8 cellular contexts compared by ENCODE assay signal in the genomic region with DNA sequence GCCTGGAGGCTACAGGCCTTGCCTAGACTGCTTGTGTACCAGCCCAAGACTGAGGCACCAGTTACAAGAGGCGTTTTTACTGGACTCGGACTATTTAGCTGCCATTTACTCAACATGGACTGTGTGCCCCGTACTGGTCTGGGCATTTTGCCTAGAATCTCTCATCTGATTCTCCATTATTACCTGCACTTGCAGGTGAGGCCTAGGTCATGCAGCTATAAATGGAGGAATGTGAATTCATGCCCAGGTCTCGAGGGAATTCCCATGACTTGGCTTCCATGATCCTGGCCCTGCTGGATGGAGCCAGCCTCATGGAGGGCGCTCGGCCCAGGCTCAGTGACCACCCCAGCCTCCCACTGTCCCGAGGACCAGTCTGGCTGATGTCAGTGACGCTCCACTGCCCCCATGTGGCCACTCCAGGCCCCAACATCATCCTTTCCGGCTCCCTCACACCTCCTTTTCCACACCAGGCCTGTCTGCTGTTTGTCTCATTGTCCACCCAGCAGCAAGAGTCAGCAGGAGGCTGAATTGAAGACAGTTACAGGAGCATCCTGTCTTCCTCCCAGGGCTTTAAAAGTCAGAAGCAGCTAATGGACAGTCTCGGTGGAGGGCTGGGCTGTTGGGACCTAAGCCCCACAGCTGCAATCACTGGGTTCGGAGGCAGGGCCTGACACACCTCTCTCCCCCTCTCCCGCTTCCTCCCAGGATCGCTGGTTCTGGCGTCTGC. TPM values are rescaled to one million over a fixed set of nuclear protein-coding genes. Genes with fewer than 3 reads are reported as not detected.
A peak's percentile ranks its signal among the peaks of the same experiment; 100 is the strongest.
DNase-seq lines count a peak whose midpoint lies in the region; ATAC-seq, FAIRE-seq and TF ChIP-seq lines count a peak whose summit lies in the region.

No MANE protein-coding gene starts in this region.

- 55 to 62% (median 59%) methylated on average over 8 to 14 of the region's 14 CpGs for WGBS in adrenal gland, 4 donors
- WGBS in psoas muscle, 3 donors, result 54 to 59% (median 57%) methylated on average over 14 of the region's 14 CpGs

- no peaks in the 10 kb centered on the region for H3K27me3 ChIP-seq in adrenal gland
- H3K27me3 ChIP-seq in left ventricle myocardium inferior (ENCODE audit: low read depth), result no peaks in the 10 kb centered on the region
- H3K27me3 ChIP-seq in psoas muscle (ENCODE audit: insufficient read depth in 3 of 3, low read length in 2 of 3), result no peaks in the 10 kb centered on the region

- H3K36me3 ChIP-seq in adrenal gland (replicated peaks in 1 of 2) (peaks cover 0 to 31% of the 10 kb centered on the region in 2 donors), left ventricle myocardium inferior (peaks cover 47% of the 10 kb centered on the region), psoas muscle (ENCODE audit: insufficient read depth in 1 of 2, low read depth in 1 of 2) (peaks cover 0 to 54% of the 10 kb centered on the region in 2 donors)

- peak; percentile 72 to 83 (median 76) for ATAC-seq in psoas muscle

- FAIRE-seq in D721Med (lab: Jason Lieb, UNC), result no peak

- TF ChIP-seq POLR2A in adrenal gland (IDR thresholded peaks at IDR 0.05), result no peak

- intact Hi-C loops in adrenal gland (cut with DNase I), result no loop called here
- intact Hi-C loops in left ventricle myocardium inferior (cut with micrococcal nuclease), result no loop called here
- intact Hi-C loops in psoas muscle (cut with DNase I), result loop anchor here in 1 of 2 donors (10.0 kb wide), 1 partner anchor 434 kb away; no protein-coding TSS in a partner anchor

- H3K27ac ChIP-seq in adrenal gland (no peak overlapping the region), left ventricle myocardium inferior (replicated peaks) (no peak overlapping the region), psoas muscle (no peak overlapping the region)

- H3K4me1 ChIP-seq in adrenal gland (replicated peaks in 1 of 2) (no peaks in the 10 kb centered on the region), left ventricle myocardium inferior (peaks cover 5% of the 10 kb centered on the region), psoas muscle (no peaks in the 10 kb centered on the region)

- peak; percentile 79 for TF ChIP-seq CTCF in D721Med (IDR thresholded peaks at IDR 0.05; ENCODE audit: insufficient read depth, missing control alignments)
- peak; percentile 55 to 72 (median 66) for TF ChIP-seq CTCF in adrenal gland (IDR thresholded peaks at IDR 0.05)
- TF ChIP-seq CTCF in left ventricle myocardium inferior (IDR thresholded peaks at IDR 0.05; ENCODE audit: borderline replicate concordance), result peak; percentile 80
- TF ChIP-seq CTCF in psoas muscle (IDR thresholded peaks at IDR 0.05), result peak; percentile 56

- H3K4me3 ChIP-seq in adrenal gland, result no peak overlapping the region
- H3K4me3 ChIP-seq in left ventricle myocardium inferior, result no peak overlapping the region
- no peak overlapping the region for H3K4me3 ChIP-seq in psoas muscle

- H3K9me3 ChIP-seq in adrenal gland (replicated peaks in 1 of 3) (no peaks in the 10 kb centered on the region), left ventricle myocardium inferior (replicated peaks) (no peaks in the 10 kb centered on the region), psoas muscle (no peaks in the 10 kb centered on the region)

- DNase-seq in D721Med (ENCODE audit: insufficient read length, low spot score), result peak; percentile 84
- DNase-seq in HS-27A (ENCODE audit: low read depth), result peak; percentile 35
- DNase-seq in RPMI8226, result peak; percentile 70
- DNase-seq in adrenal gland, result peak; percentile 55 to 85 (median 65)
- peak; percentile 59 for DNase-seq in left ventricle myocardium inferior
- DNase-seq in psoas muscle, result peak; percentile 66 to 76
- no peak for DNase-seq in NCI-H1694 (lab: John Stamatoyannopoulos, UW)
- no peak for DNase-seq in mesenteric fat pad (ENCODE audit: low spot score)

RNA-seq across cellular contexts. Expression of gene MMP24OS, which starts 8.7 kb away (rescaled TPM):
- total RNA-seq in adrenal gland (100 to 1,000 TPM in 2 of 8 donors, 10 to 100 TPM in 6; 24.8 to 141 (median 75.7) TPM), left ventricle myocardium inferior (45.4 TPM), psoas muscle (10 to 100 TPM; 25.1 to 40.6 (median 27.2) TPM), mesenteric fat pad (87.6 TPM)
- polyA plus RNA-seq in adrenal gland (100 to 1,000 TPM in 2 of 3 donors, 10 to 100 TPM in 1; 72.3 to 150 (median 144) TPM), psoas muscle (10 to 100 TPM; 10.4 to 22.5 (median 19.3) TPM)

RNA-seq across cellular contexts. Expression of gene EIF6, which starts 15.4 kb away (rescaled TPM):
- 100 to 1,000 TPM in 4 of 8 donors, 10 to 100 TPM in 4; 56.7 to 222 (median 108) TPM for total RNA-seq in adrenal gland
- polyA plus RNA-seq in adrenal gland, result 100 to 1,000 TPM in 2 of 3 donors, 10 to 100 TPM in 1; 85.4 to 145 (median 112) TPM
- 37.4 TPM for total RNA-seq in left ventricle myocardium inferior
- 10 to 100 TPM; 44.3 to 65.5 (median 52.6) TPM for total RNA-seq in psoas muscle
- 100 to 1,000 TPM in 1 of 3 donors, 10 to 100 TPM in 2; 63.0 to 169 (median 71.1) TPM for polyA plus RNA-seq in psoas muscle
- total RNA-seq in mesenteric fat pad, result 93.1 TPM

RNA-seq across cellular contexts. Expression of gene FAM83C, which starts 23.0 kb away (rescaled TPM):
- total RNA-seq in adrenal gland (not detected), left ventricle myocardium inferior (not detected), psoas muscle (not detected), mesenteric fat pad (not detected)
- polyA plus RNA-seq in adrenal gland (under 1 TPM in 1 of 3 donors, not detected in 2; 0.03 TPM), psoas muscle (under 1 TPM; 0.04 to 0.07 (median 0.04) TPM)

RNA-seq across cellular contexts. Expression of gene MMP24, which starts 42.7 kb away (rescaled TPM):
- 1 to 10 TPM in 6 of 8 donors, under 1 TPM in 2; 0.09 to 2.3 (median 1.3) TPM for total RNA-seq in adrenal gland
- polyA plus RNA-seq in adrenal gland, result 1 to 10 TPM; 1.0 to 1.6 (median 1.4) TPM
- total RNA-seq in left ventricle myocardium inferior, result 0.25 TPM
- total RNA-seq in psoas muscle, result under 1 TPM in 3 of 4 donors, not detected in 1; 0.17 to 0.27 (median 0.20) TPM
- polyA plus RNA-seq in psoas muscle, result under 1 TPM; 0.01 to 0.07 (median 0.04) TPM
- 0.35 TPM for total RNA-seq in mesenteric fat pad

Comparison
In these comparisons a context has a peak if more than half of its experiments do, and no peak if none do; other contexts are left out.
1. DNase-seq: peak in D721Med (single experiment), HS-27A (single experiment), RPMI8226 (single experiment), adrenal gland (7 of 7), left ventricle myocardium inferior (single experiment) and psoas muscle (2 of 2); none in NCI-H1694 (single experiment) and mesenteric fat pad (single experiment).
2. Peak in every context shown above with its lines, with median percentiles within 50 percentile points of each other: CTCF ChIP-seq.